Comparison of ENCODE assay signal across 23 cellular contexts in the genomic region with DNA sequence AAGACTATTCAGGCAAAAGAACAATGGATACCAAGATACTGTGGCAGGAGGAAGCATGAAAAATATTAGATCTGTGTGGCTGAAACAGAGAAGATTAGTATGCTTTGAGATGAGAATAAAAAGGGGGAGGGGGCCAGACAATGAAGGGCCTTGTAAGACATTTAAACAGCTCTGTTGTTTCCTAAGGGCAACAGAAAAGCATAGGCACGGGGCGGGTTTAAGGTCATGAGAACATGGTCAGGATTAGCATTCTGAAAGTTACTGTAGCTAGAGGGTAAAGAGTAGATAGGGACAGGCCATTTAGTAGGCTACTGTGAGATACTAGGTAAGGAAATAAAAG. TPM values are rescaled to one million over a fixed set of nuclear protein-coding genes. Genes with fewer than 3 reads are reported as not detected.
DNase-seq lines count a peak whose midpoint lies in the region; ATAC-seq and TF ChIP-seq lines count a peak whose summit lies in the region.
"Had no signal": no experiment of that assay in that cellular context is flagged by ENCODE, and none has a peak within 500 bp of the region (broad histone marks: within the 10 kb centered on the region; RNA-seq: fewer than 3 reads in every experiment).

No MANE protein-coding gene starts in this region.

- peak; percentile 60 for DNase-seq in COLO829 (ENCODE audit: low spot score)
- DNase-seq in adrenal gland: no peak
- peak; percentile 79 for DNase-seq in islet precursor cell
- no peak for DNase-seq in progenitor cell of endocrine pancreas (ENCODE audit: low spot score, unreplicated experiment)
- DNase-seq in stimulated activated naive CD8-positive, alpha-beta T cell treated with anti-CD3 and anti-CD28 coated beads, Interleukin-15, amount 100 ng/mL, for 72 hours: no peak
- DNase-seq in CD8-positive, alpha-beta memory T cell: no peak
- no peak for DNase-seq in WTC11 (ENCODE audit: low spot score)
- DNase-seq: activated CD8-positive, alpha-beta T cell treated with anti-CD3 and anti-CD28 coated beads, Interleukin-2, amount 10 ng/mL, durations not matched to agents 7 days and 5 days; activated T-cell treated with anti-CD3 and anti-CD28 coated beads, Interleukin-2, amount 50 U/mL, for 24 hours; effector memory CD8-positive, alpha-beta T cell; esophagus squamous epithelium; GOT3; mammary epithelial cell; naive thymus-derived CD4-positive, alpha-beta T cell; NCI-H1105 treated with DMSO at 0.1 percent for 48 hours; NCI-H2107; NCI-H510A; ovary; right lobe of liver; stimulated activated CD4-positive, alpha-beta T cell treated with anti-CD3 and anti-CD28 coated beads, Interleukin-15, amount 100 ng/mL, for 24 hours had no signal

- H3K4me3 ChIP-seq in adrenal gland: no peak overlapping the region
- H3K4me3 ChIP-seq in CD8-positive, alpha-beta memory T cell (ENCODE audit: low read length): no peak overlapping the region
- H3K4me3 ChIP-seq: esophagus squamous epithelium, ovary, right lobe of liver had no signal

- H3K27ac Mint-ChIP-seq in progenitor cell of endocrine pancreas (peak overlapping the region; percentile 27), WTC11 (no peak overlapping the region; the same call in 1 of the 2 replicates)
- H3K27ac Mint-ChIP-seq in stimulated activated naive CD8-positive, alpha-beta T cell treated with anti-CD3 and anti-CD28 coated beads, Interleukin-15, amount 100 ng/mL, for 72 hours: no peak overlapping the region
- H3K27ac Mint-ChIP-seq in CD8-positive, alpha-beta memory T cell: peak overlapping the region in 1 of 8 donors; percentile 42
- H3K27ac Mint-ChIP-seq: activated CD8-positive, alpha-beta T cell treated with anti-CD3 and anti-CD28 coated beads, Interleukin-2, amount 10 ng/mL, durations not matched to agents 7 days and 5 days; activated naive CD4-positive, alpha-beta T cell treated with anti-CD3 and anti-CD28 coated beads, Interleukin-2, amount 50 U/mL, for 24 hours; activated T-cell treated with anti-CD3 and anti-CD28 coated beads, Interleukin-2, amount 50 U/mL, for 24 hours had no signal

- ATAC-seq in GM19395 (IDR thresholded peaks at IDR 0.05; ENCODE audit: unreplicated experiment) (no peak), WTC11 (no peak)
- ATAC-seq in stimulated activated naive CD8-positive, alpha-beta T cell treated with anti-CD3 and anti-CD28 coated beads, Interleukin-15, amount 100 ng/mL, for 72 hours: no peak
- ATAC-seq: activated CD4-positive, CD25-positive, alpha-beta regulatory T cell treated with anti-CD3 and anti-CD28 coated beads, Interleukin-2, amount 50 U/mL, for 24 hours; activated CD8-positive, alpha-beta T cell treated with anti-CD3 and anti-CD28 coated beads, Interleukin-2, amount 10 ng/mL, durations not matched to agents 7 days and 5 days; effector memory CD8-positive, alpha-beta T cell; naive thymus-derived CD4-positive, alpha-beta T cell had no signal

- CTCF ChIA-PET in CD8-positive, alpha-beta memory T cell (lab: Charles Lee): interaction anchor here (1.1 to 1.7 kb wide), 3 partner anchors 34 to 62 kb away, joined by 3 to 4 read pairs (median 3); no protein-coding TSS in a partner anchor
- CTCF ChIA-PET in WTC11 (lab: Charles Lee): interaction anchor here (1.1 to 1.3 kb wide), 2 partner anchors 95 to 97 kb away, joined by 4 to 5 read pairs; a partner anchor contains a TSS

- intact Hi-C loops in adrenal gland (cut with DNase I): no loop called here

- H3K4me3 Mint-ChIP-seq in progenitor cell of endocrine pancreas (ENCODE audit: low read depth) (no peak overlapping the region), WTC11 (no peak overlapping the region)
- H3K4me3 Mint-ChIP-seq in stimulated activated naive CD8-positive, alpha-beta T cell treated with anti-CD3 and anti-CD28 coated beads, Interleukin-15, amount 100 ng/mL, for 72 hours: no peak overlapping the region
- no peak overlapping the region for H3K4me3 Mint-ChIP-seq in CD8-positive, alpha-beta memory T cell
- H3K4me3 Mint-ChIP-seq: activated CD8-positive, alpha-beta T cell treated with anti-CD3 and anti-CD28 coated beads, Interleukin-2, amount 10 ng/mL, durations not matched to agents 7 days and 5 days; activated naive CD4-positive, alpha-beta T cell treated with anti-CD3 and anti-CD28 coated beads, Interleukin-2, amount 50 U/mL, for 24 hours; activated T-cell treated with anti-CD3 and anti-CD28 coated beads, Interleukin-2, amount 50 U/mL, for 24 hours; effector memory CD8-positive, alpha-beta T cell; naive thymus-derived CD4-positive, alpha-beta T cell had no signal

- H3K4me1 ChIP-seq in adrenal gland (replicated peaks in 1 of 2): peaks cover 17 to 23% of the 10 kb centered on the region in 2 donors
- H3K4me1 ChIP-seq in CD8-positive, alpha-beta memory T cell (ENCODE audit: insufficient read depth, low read length): no peaks in the 10 kb centered on the region
- H3K4me1 ChIP-seq: esophagus squamous epithelium, right lobe of liver had no signal

- H3K9me3 Mint-ChIP-seq in progenitor cell of endocrine pancreas (ENCODE audit: low read depth) (no peaks in the 10 kb centered on the region), WTC11 (no peaks in the 10 kb centered on the region)
- H3K9me3 Mint-ChIP-seq in stimulated activated naive CD8-positive, alpha-beta T cell treated with anti-CD3 and anti-CD28 coated beads, Interleukin-15, amount 100 ng/mL, for 72 hours: no peaks in the 10 kb centered on the region
- H3K9me3 Mint-ChIP-seq in CD8-positive, alpha-beta memory T cell: no peaks in the 10 kb centered on the region
- H3K9me3 Mint-ChIP-seq: activated naive CD4-positive, alpha-beta T cell treated with anti-CD3 and anti-CD28 coated beads, Interleukin-2, amount 50 U/mL, for 24 hours; activated T-cell treated with anti-CD3 and anti-CD28 coated beads, Interleukin-2, amount 50 U/mL, for 24 hours; effector memory CD8-positive, alpha-beta T cell; naive thymus-derived CD4-positive, alpha-beta T cell had no signal

- peaks cover 29% of the 10 kb centered on the region for H3K36me3 Mint-ChIP-seq in progenitor cell of endocrine pancreas (ENCODE audit: insufficient read depth)
- H3K36me3 Mint-ChIP-seq in CD8-positive, alpha-beta memory T cell: peaks cover 6 to 69% (median 29%) of the 10 kb centered on the region in 3 donors
- peaks cover 36% of the 10 kb centered on the region for H3K36me3 Mint-ChIP-seq in WTC11

- H3K27me3 ChIP-seq in adrenal gland: no peaks in the 10 kb centered on the region
- no peaks in the 10 kb centered on the region for H3K27me3 ChIP-seq in CD8-positive, alpha-beta memory T cell (ENCODE audit: insufficient read depth, low read length, poor library complexity, severe bottlenecking)
- H3K27me3 ChIP-seq: esophagus squamous epithelium, ovary, right lobe of liver had no signal

- H3K27me3 Mint-ChIP-seq in progenitor cell of endocrine pancreas (no peaks in the 10 kb centered on the region), WTC11 (ENCODE audit: low read depth) (no peaks in the 10 kb centered on the region)
- no peaks in the 10 kb centered on the region for H3K27me3 Mint-ChIP-seq in stimulated activated naive CD8-positive, alpha-beta T cell treated with anti-CD3 and anti-CD28 coated beads, Interleukin-15, amount 100 ng/mL, for 72 hours
- no peaks in the 10 kb centered on the region for H3K27me3 Mint-ChIP-seq in CD8-positive, alpha-beta memory T cell
- H3K27me3 Mint-ChIP-seq: activated naive CD4-positive, alpha-beta T cell treated with anti-CD3 and anti-CD28 coated beads, Interleukin-2, amount 50 U/mL, for 24 hours; activated T-cell treated with anti-CD3 and anti-CD28 coated beads, Interleukin-2, amount 50 U/mL, for 24 hours; effector memory CD8-positive, alpha-beta T cell; naive thymus-derived CD4-positive, alpha-beta T cell had no signal

- peak overlapping the region in 3 of 5 donors; percentile 33 to 76 (median 52) for H3K27ac ChIP-seq in adrenal gland
- no peak overlapping the region for H3K27ac ChIP-seq in CD8-positive, alpha-beta memory T cell (ENCODE audit: low read depth, low read length)
- H3K27ac ChIP-seq: esophagus squamous epithelium, ovary, right lobe of liver had no signal

- TF ChIP-seq CTCF in adrenal gland (IDR thresholded peaks at IDR 0.05) (no peak), progenitor cell of endocrine pancreas (IDR thresholded peaks at IDR 0.05; ENCODE audit: unreplicated experiment) (no peak), WTC11 (IDR thresholded peaks at IDR 0.05) (no peak)

- peaks cover 0 to 28% of the 10 kb centered on the region in 2 donors for H3K36me3 ChIP-seq in adrenal gland (replicated peaks in 1 of 2)
- H3K36me3 ChIP-seq in CD8-positive, alpha-beta memory T cell (ENCODE audit: insufficient read depth, low read length): peaks cover 12% of the 10 kb centered on the region
- H3K36me3 ChIP-seq: ovary had no signal

- 90 to 95% (median 94%) methylated on average over 2 of the region's 2 CpGs for whole genome bisulfite sequencing in adrenal gland, 4 donors

- H3K4me1 Mint-ChIP-seq in progenitor cell of endocrine pancreas (ENCODE audit: low read depth) (peaks cover 14% of the 10 kb centered on the region), WTC11 (no peaks in the 10 kb centered on the region)
- peaks cover 9% of the 10 kb centered on the region for H3K4me1 Mint-ChIP-seq in stimulated activated naive CD8-positive, alpha-beta T cell treated with anti-CD3 and anti-CD28 coated beads, Interleukin-15, amount 100 ng/mL, for 72 hours
- no peaks in the 10 kb centered on the region for H3K4me1 Mint-ChIP-seq in CD8-positive, alpha-beta memory T cell
- H3K4me1 Mint-ChIP-seq: activated naive CD4-positive, alpha-beta T cell treated with anti-CD3 and anti-CD28 coated beads, Interleukin-2, amount 50 U/mL, for 24 hours had no signal

- POLR2A ChIA-PET in CD8-positive, alpha-beta memory T cell (lab: Charles Lee): interaction anchor here (0.5 kb wide), 1 partner anchor 96 kb away, joined by 3 read pairs; no protein-coding TSS in a partner anchor
- POLR2A ChIA-PET in WTC11 (lab: Charles Lee): interaction anchor here (0.6 kb wide), 1 partner anchor 87 kb away, joined by 5 read pairs; no protein-coding TSS in a partner anchor

- no peaks in the 10 kb centered on the region for H3K9me3 ChIP-seq in adrenal gland (replicated peaks in 1 of 3)
- no peaks in the 10 kb centered on the region for H3K9me3 ChIP-seq in CD8-positive, alpha-beta memory T cell (ENCODE audit: low read length)
- H3K9me3 ChIP-seq: esophagus squamous epithelium, ovary, right lobe of liver had no signal

- no peak for TF ChIP-seq POLR2A in adrenal gland (IDR thresholded peaks at IDR 0.05)

RNA-seq across cellular contexts. Expression of a gene that starts 18.6 kb away (rescaled TPM):
- 10 to 100 TPM; 22.7 to 54.4 (median 31.6) TPM for total RNA-seq in adrenal gland
- polyA plus RNA-seq in adrenal gland: 10 to 100 TPM; 49.2 to 67.9 (median 52.7) TPM
- 36.3 and 36.9 TPM in 2 replicates for total RNA-seq in progenitor cell of endocrine pancreas
- total RNA-seq in CD8-positive, alpha-beta memory T cell: 10 to 100 TPM; 58.7 to 64.5 TPM
- polyA plus RNA-seq in CD8-positive, alpha-beta memory T cell: 22.3 TPM
- total RNA-seq in WTC11 (2021): 52.1 to 54.0 TPM (median 52.7 TPM) in 3 replicates

RNA-seq across cellular contexts. Expression of a gene that starts 19.1 kb away (rescaled TPM):
- total RNA-seq in adrenal gland (100 to 1,000 TPM in 3 of 8 donors, 10 to 100 TPM in 5; 43.5 to 154 (median 77.4) TPM), progenitor cell of endocrine pancreas (77.0 and 77.5 TPM in 2 replicates), WTC11 (2021) (27.7 to 28.9 TPM (median 28.4 TPM) in 3 replicates)
- polyA plus RNA-seq in adrenal gland: 10 to 100 TPM; 55.9 to 73.7 (median 66.7) TPM
- 10 to 100 TPM; 50.4 to 54.7 TPM for total RNA-seq in CD8-positive, alpha-beta memory T cell
- 103 TPM for polyA plus RNA-seq in CD8-positive, alpha-beta memory T cell

Comparison
In these comparisons a context has a peak if more than half of its experiments do, and no peak if none do; other contexts are left out.
1. DNase-seq: peak in COLO829 (single experiment) and islet precursor cell (single experiment); none in adrenal gland (0 of 7), progenitor cell of endocrine pancreas (single experiment), stimulated activated naive CD8-positive, alpha-beta T cell treated with anti-CD3 and anti-CD28 coated beads, Interleukin-15, amount 100 ng/mL, for 72 hours (0 of 2), CD8-positive, alpha-beta memory T cell (0 of 5) and WTC11 (single experiment).